Comparison of ENCODE assay signal across 1 cellular context in genomic region chr2:219228745-219229374, GRCh38.
TF ChIP-seq lines count a peak whose summit lies in the region.

No MANE protein-coding gene starts in this region.

TF ChIP-seq in HepG2, 621 proteins besides CTCF, POLR2A, EP300 and RAD21 (continued from another document and continues in another):
- TF ChIP-seq UBTF (CRISPR knock-in tag; IDR thresholded peaks at IDR 0.05) (peak; percentile 11; the same call in 1 of the 2 replicates), FOXO1 (CRISPR knock-in tag; IDR thresholded peaks at IDR 0.05) (no peak), ZNF296 (CRISPR knock-in tag; conservative IDR thresholded peaks at IDR 0.05) (no peak), PRDM4 (CRISPR knock-in tag; IDR thresholded peaks at IDR 0.05; ENCODE audit: borderline replicate concordance) (no peak), MIXL1 (CRISPR knock-in tag; IDR thresholded peaks at IDR 0.05) (no peak), ZSCAN12 (CRISPR knock-in tag; IDR thresholded peaks at IDR 0.05) (no peak), ZSCAN21 (CRISPR knock-in tag; IDR thresholded peaks at IDR 0.05; ENCODE audit: borderline replicate concordance) (no peak), CREM (IDR thresholded peaks at IDR 0.05) (no peak), CREM (CRISPR knock-in tag; IDR thresholded peaks at IDR 0.05) (no peak), ZBTB42 (CRISPR knock-in tag; IDR thresholded peaks at IDR 0.05) (no peak), SMYD3 (CRISPR knock-in tag; IDR thresholded peaks at IDR 0.05) (no peak; the same call in 1 of the 2 replicates), RARA (CRISPR knock-in tag; IDR thresholded peaks at IDR 0.05) (no peak), REST (IDR thresholded peaks at IDR 0.05; ENCODE audit: borderline replicate concordance in 1 of 2, low read depth in 1 of 2, low read length in 2 of 2) (no peak), MXI1 (IDR thresholded peaks at IDR 0.05; ENCODE audit: borderline replicate concordance, low read depth, low read length) (no peak), ZFYVE20 (CRISPR knock-in tag; IDR thresholded peaks at IDR 0.05; ENCODE audit: borderline replicate concordance, low read depth) (no peak), SMARCE1 (IDR thresholded peaks at IDR 0.05; ENCODE audit: borderline replicate concordance) (no peak), ZBTB4 (CRISPR knock-in tag; IDR thresholded peaks at IDR 0.05; ENCODE audit: borderline replicate concordance) (no peak), ZNF644 (CRISPR knock-in tag; IDR thresholded peaks at IDR 0.05; ENCODE audit: low read depth) (no peak), AGO2 (optimal IDR thresholded peaks at IDR 0.05; ENCODE audit: low read depth, low read length) (peak; percentile 13), TAF1 (CRISPR knock-in tag; IDR thresholded peaks at IDR 0.05) (no peak), PRDM10 (CRISPR knock-in tag; IDR thresholded peaks at IDR 0.05; ENCODE audit: low read depth) (no peak), MTERF4 (CRISPR knock-in tag; IDR thresholded peaks at IDR 0.05) (peak; percentile 56; the same call in 1 of the 2 replicates), ZNF768 (CRISPR knock-in tag; IDR thresholded peaks at IDR 0.05) (no peak), ZBTB7A (CRISPR knock-in tag; IDR thresholded peaks at IDR 0.05) (no peak), ATF3 (CRISPR knock-in tag; IDR thresholded peaks at IDR 0.05) (no peak), ZBTB25 (CRISPR knock-in tag; IDR thresholded peaks at IDR 0.05) (no peak), NBN (conservative IDR thresholded peaks at IDR 0.05) (no peak), ZNF335 (CRISPR knock-in tag; IDR thresholded peaks at IDR 0.05) (no peak)
- TF ChIP-seq, protein P1, sequence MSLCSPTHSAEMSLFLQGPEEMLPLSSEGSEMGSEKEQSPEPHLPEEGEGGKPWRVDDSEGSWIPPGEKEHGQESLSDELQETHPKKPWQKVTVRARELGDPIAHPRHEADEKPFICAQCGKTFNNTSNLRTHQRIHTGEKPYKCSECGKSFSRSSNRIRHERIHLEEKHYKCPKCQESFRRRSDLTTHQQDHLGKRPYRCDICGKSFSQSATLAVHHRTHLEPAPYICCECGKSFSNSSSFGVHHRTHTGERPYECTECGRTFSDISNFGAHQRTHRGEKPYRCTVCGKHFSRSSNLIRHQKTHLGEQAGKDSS (CRISPR knock-in tag; IDR thresholded peaks at IDR 0.05; ENCODE audit: borderline replicate concordance, low read depth): no peak
- TF ChIP-seq, protein P2, sequence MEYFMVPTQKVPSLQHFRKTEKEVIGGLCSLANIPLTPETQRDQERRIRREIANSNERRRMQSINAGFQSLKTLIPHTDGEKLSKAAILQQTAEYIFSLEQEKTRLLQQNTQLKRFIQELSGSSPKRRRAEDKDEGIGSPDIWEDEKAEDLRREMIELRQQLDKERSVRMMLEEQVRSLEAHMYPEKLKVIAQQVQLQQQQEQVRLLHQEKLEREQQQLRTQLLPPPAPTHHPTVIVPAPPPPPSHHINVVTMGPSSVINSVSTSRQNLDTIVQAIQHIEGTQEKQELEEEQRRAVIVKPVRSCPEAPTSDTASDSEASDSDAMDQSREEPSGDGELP (IDR thresholded peaks at IDR 0.05; ENCODE audit: borderline replicate concordance, low read depth): peak; percentile 63; the same call in 1 of the 2 replicates
- TF ChIP-seq, protein P3, sequence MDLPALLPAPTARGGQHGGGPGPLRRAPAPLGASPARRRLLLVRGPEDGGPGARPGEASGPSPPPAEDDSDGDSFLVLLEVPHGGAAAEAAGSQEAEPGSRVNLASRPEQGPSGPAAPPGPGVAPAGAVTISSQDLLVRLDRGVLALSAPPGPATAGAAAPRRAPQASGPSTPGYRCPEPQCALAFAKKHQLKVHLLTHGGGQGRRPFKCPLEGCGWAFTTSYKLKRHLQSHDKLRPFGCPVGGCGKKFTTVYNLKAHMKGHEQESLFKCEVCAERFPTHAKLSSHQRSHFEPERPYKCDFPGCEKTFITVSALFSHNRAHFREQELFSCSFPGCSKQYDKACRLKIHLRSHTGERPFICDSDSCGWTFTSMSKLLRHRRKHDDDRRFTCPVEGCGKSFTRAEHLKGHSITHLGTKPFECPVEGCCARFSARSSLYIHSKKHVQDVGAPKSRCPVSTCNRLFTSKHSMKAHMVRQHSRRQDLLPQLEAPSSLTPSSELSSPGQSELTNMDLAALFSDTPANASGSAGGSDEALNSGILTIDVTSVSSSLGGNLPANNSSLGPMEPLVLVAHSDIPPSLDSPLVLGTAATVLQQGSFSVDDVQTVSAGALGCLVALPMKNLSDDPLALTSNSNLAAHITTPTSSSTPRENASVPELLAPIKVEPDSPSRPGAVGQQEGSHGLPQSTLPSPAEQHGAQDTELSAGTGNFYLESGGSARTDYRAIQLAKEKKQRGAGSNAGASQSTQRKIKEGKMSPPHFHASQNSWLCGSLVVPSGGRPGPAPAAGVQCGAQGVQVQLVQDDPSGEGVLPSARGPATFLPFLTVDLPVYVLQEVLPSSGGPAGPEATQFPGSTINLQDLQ (CRISPR knock-in tag; IDR thresholded peaks at IDR 0.05): peak; percentile 69; the same call in 1 of the 2 replicates
